ENCODE assay signal across 10 cellular contexts in genomic region chr10:116271593-116272496, GRCh38. TPM values are rescaled to one million over a fixed set of nuclear protein-coding genes. Genes with fewer than 3 reads are reported as not detected.
DNase-seq lines count a peak whose midpoint lies in the region; ATAC-seq, FAIRE-seq and TF ChIP-seq lines count a peak whose summit lies in the region.
"Had no signal": no experiment of that assay in that cellular context is flagged by ENCODE, and none has a peak within 500 bp of the region (broad histone marks: within the 10 kb centered on the region; RNA-seq: fewer than 3 reads in every experiment).

No MANE protein-coding gene starts in this region.

- H3K27ac ChIP-seq in heart left ventricle (peak overlapping the region in 4 of 12 donors; percentile 9 to 76 (median 28)), rectal smooth muscle tissue (ENCODE audit: low read depth, low read length) (peak overlapping the region; percentile 71)

- H3K4me1 ChIP-seq in heart left ventricle (peaks cover 0 to 41% (median 11%) of the 10 kb centered on the region in 12 donors), rectal smooth muscle tissue (ENCODE audit: control insufficient read depth, insufficient read depth, low read length) (no peaks in the 10 kb centered on the region)

- H3K9ac ChIP-seq in rectal smooth muscle tissue (ENCODE audit: low read length) = peak overlapping the region; percentile 28

- 1% methylated on average over 46 to 65 of the region's 65 CpGs for WGBS in heart left ventricle, 4 donors

- TF ChIP-seq POLR2A in heart left ventricle (IDR thresholded peaks at IDR 0.05) = no peak

- peak; percentile 29 for DNase-seq in ELF-1 (ENCODE audit: low read depth, low spot score)
- peak; percentile 5 for DNase-seq in RCC 7860 (ENCODE audit: low spot score)
- peak in 1 of 5 donors; percentile 34 for DNase-seq in heart left ventricle
- DNase-seq in DMS79 (lab: John Stamatoyannopoulos, UW) = no peak
- DNase-seq in NCI-H524 treated with DMSO at 0.1 percent for 48 hours (lab: John Stamatoyannopoulos, UW) = no peak

- FAIRE-seq in RCC 7860 (lab: Jason Lieb, UNC) = no peak

- H3K4me3 ChIP-seq in heart left ventricle (peak overlapping the region; percentile 32 to 63 (median 51)), rectal smooth muscle tissue (ENCODE audit: low read length) (peak overlapping the region; percentile 72)

- ATAC-seq in heart left ventricle (peak in 2 of 4 donors; percentile 25 to 46), GM21367 (IDR thresholded peaks at IDR 0.05; ENCODE audit: unreplicated experiment) (no peak), HG03457 (IDR thresholded peaks at IDR 0.05; ENCODE audit: unreplicated experiment) (no peak)
- ATAC-seq: left colon had no signal

- H3K9me3 ChIP-seq in heart left ventricle = no peaks in the 10 kb centered on the region

- H3K36me3 ChIP-seq in heart left ventricle (no peaks in the 10 kb centered on the region), rectal smooth muscle tissue (ENCODE audit: control insufficient read depth, insufficient read depth, low read length) (no peaks in the 10 kb centered on the region)

- peaks cover 13 to 77% (median 48%) of the 10 kb centered on the region in 9 donors for H3K27me3 ChIP-seq in heart left ventricle
- H3K27me3 ChIP-seq in rectal smooth muscle tissue (ENCODE audit: control insufficient read depth, insufficient read depth, low read length) = peaks cover 4% of the 10 kb centered on the region

- intact Hi-C loops in heart left ventricle (cut with DNase I) = loop anchor here in 3 of 10 donors (5.0 to 10.0 kb wide), 3 partner anchors 227 to 440 kb away; no protein-coding TSS in a partner anchor

- no peak for TF ChIP-seq CTCF in heart left ventricle (IDR thresholded peaks at IDR 0.05)

RNA-seq across cellular contexts. Expression of gene GFRA1, which starts 1.2 kb away (rescaled TPM):
- 10 to 100 TPM in 2 of 9 donors, 1 to 10 TPM in 6, under 1 TPM in 1; 0.93 to 18.6 (median 1.5) TPM for total RNA-seq in heart left ventricle
- polyA plus RNA-seq in heart left ventricle = 1 to 10 TPM in 1 of 2 donors, under 1 TPM in 1; 0.76 to 1.2 TPM
- total RNA-seq: T-helper 2 cell treated with Interferon-gamma antibody and Interleukin-4, amounts not matched to agents 100 ng/mL and 5 ng/mL, for 36 hours had no signal

RNA-seq across cellular contexts. Expression of gene CCDC172, which starts 52.4 kb away (rescaled TPM):
- total RNA-seq in heart left ventricle = not detected
- not detected for polyA plus RNA-seq in heart left ventricle
- total RNA-seq: left colon; T-helper 2 cell treated with Interferon-gamma antibody and Interleukin-4, amounts not matched to agents 100 ng/mL and 5 ng/mL, for 36 hours had no signal

Comparison
In these comparisons a context has a peak if more than half of its experiments do, and no peak if none do; other contexts are left out.
1. DNase-seq: peak in ELF-1 (single experiment) and RCC 7860 (single experiment); none in DMS79 (single experiment) and NCI-H524 treated with DMSO at 0.1 percent for 48 hours (single experiment).